Comparison of ENCODE assay signal across 9 cellular contexts in genomic region chr11:111635706-111636045, GRCh38. TPM values are rescaled to one million over a fixed set of nuclear protein-coding genes. Genes with fewer than 3 reads are reported as not detected.
A peak's percentile ranks its signal among the peaks of the same experiment; 100 is the strongest.
DNase-seq lines count a peak whose midpoint lies in the region; ATAC-seq and TF ChIP-seq lines count a peak whose summit lies in the region.
"Had no signal": no experiment of that assay in that cellular context is flagged by ENCODE, and none has a peak within 500 bp of the region (broad histone marks: within the 10 kb centered on the region; RNA-seq: fewer than 3 reads in every experiment).

No MANE protein-coding gene starts in this region.

- H4K91ac ChIP-seq in neuronal stem cell (ENCODE audit: low read depth, low read length, poor library complexity): no peak overlapping the region

- no peak overlapping the region for H4K8ac ChIP-seq in neuronal stem cell (ENCODE audit: low read depth, low read length)

- no peak overlapping the region for H3K23ac ChIP-seq in neuronal stem cell (ENCODE audit: low read depth, low read length, poor library complexity)

- POLR2A ChIA-PET in activated CD8-positive, alpha-beta T cell treated with anti-CD3 and anti-CD28 coated beads, Interleukin-2, amount 10 ng/mL, durations not matched to agents 7 days and 5 days (lab: Charles Lee): no interaction called here

- H3K27ac ChIP-seq in gastroesophageal sphincter (peak overlapping the region; percentile 65 to 81 (median 76)), neuronal stem cell (replicated peaks; ENCODE audit: low read length) (no peak overlapping the region)

- TF ChIP-seq EP300 in gastroesophageal sphincter (IDR thresholded peaks at IDR 0.05): no peak

- DNase-seq in EL (peak; percentile 56), SHP77 treated with DMSO at 0.1 percent for 48 hours (lab: John Stamatoyannopoulos, UW) (peak; percentile 26), putamen (ENCODE audit: low spot score) (peak; percentile 77), neuronal stem cell (ENCODE audit: low spot score) (no peak)
- DNase-seq in activated CD8-positive, alpha-beta T cell treated with anti-CD3 and anti-CD28 coated beads, Interleukin-2, amount 10 ng/mL, durations not matched to agents 7 days and 5 days: no peak
- DNase-seq in stimulated activated naive CD4-positive, alpha-beta T cell (lab: John Stamatoyannopoulos, UW): no peak
- DNase-seq: activated T-cell treated with anti-CD3 and anti-CD28 coated beads, Interleukin-2, amount 50 U/mL, for 48 hours had no signal

- WGBS in gastroesophageal sphincter (ENCODE audit: low coverage in 1 of 2), 2 donors: 8 to 25% methylated on average over 1 of the region's 1 CpG
- WGBS in neuronal stem cell (ENCODE audit: extremely low coverage in 2 of 2, insufficient read length in 2 of 2, insufficient replicate concordance in 1 of 2), 2 donors: no CpG with 5 or more reads among the region's 1 CpG

- no peak for TF ChIP-seq POLR2A in gastroesophageal sphincter (IDR thresholded peaks at IDR 0.05)

- H3K9me3 ChIP-seq in gastroesophageal sphincter: no peaks in the 10 kb centered on the region
- H3K9me3 ChIP-seq in neuronal stem cell (replicated peaks in 1 of 2; ENCODE audit: control insufficient read depth in 2 of 2, insufficient read depth in 1 of 2, low read depth in 1 of 2, low read length in 2 of 2): peaks cover 0 to 2% of the 10 kb centered on the region in 2 donors

- ATAC-seq in gastroesophageal sphincter (peak; percentile 74), GM18907 (IDR thresholded peaks at IDR 0.05; ENCODE audit: unreplicated experiment) (no peak)
- ATAC-seq in activated CD8-positive, alpha-beta T cell treated with anti-CD3 and anti-CD28 coated beads, Interleukin-2, amount 10 ng/mL, durations not matched to agents 7 days and 5 days: no peak

- no peak overlapping the region for H3K27ac Mint-ChIP-seq in activated CD8-positive, alpha-beta T cell treated with anti-CD3 and anti-CD28 coated beads, Interleukin-2, amount 10 ng/mL, durations not matched to agents 7 days and 5 days

- no peaks in the 10 kb centered on the region for H3K27me3 ChIP-seq in gastroesophageal sphincter
- H3K27me3 ChIP-seq in neuronal stem cell (ENCODE audit: control insufficient read depth in 3 of 3, insufficient read depth in 3 of 3, low read depth in 1 of 3, low read length in 3 of 3): no peaks in the 10 kb centered on the region

- H2BK12ac ChIP-seq in neuronal stem cell (ENCODE audit: low read length): no peak overlapping the region

- no peak overlapping the region for H2AK5ac ChIP-seq in neuronal stem cell (ENCODE audit: low read depth, low read length)

- no peak overlapping the region for H2BK15ac ChIP-seq in neuronal stem cell (ENCODE audit: low read length)

- H3K27me3 Mint-ChIP-seq in activated CD8-positive, alpha-beta T cell treated with anti-CD3 and anti-CD28 coated beads, Interleukin-2, amount 10 ng/mL, durations not matched to agents 7 days and 5 days (ENCODE audit: low read depth): no peaks in the 10 kb centered on the region

- TF ChIP-seq CTCF in gastroesophageal sphincter (IDR thresholded peaks at IDR 0.05): no peak

- H3K14ac ChIP-seq in neuronal stem cell (ENCODE audit: low read length): no peak overlapping the region

- no peak overlapping the region for H3K4me3 Mint-ChIP-seq in activated CD8-positive, alpha-beta T cell treated with anti-CD3 and anti-CD28 coated beads, Interleukin-2, amount 10 ng/mL, durations not matched to agents 7 days and 5 days

- H2BK5ac ChIP-seq in neuronal stem cell (ENCODE audit: low read length): no peak overlapping the region

- H3K4me1 Mint-ChIP-seq in activated CD8-positive, alpha-beta T cell treated with anti-CD3 and anti-CD28 coated beads, Interleukin-2, amount 10 ng/mL, durations not matched to agents 7 days and 5 days (ENCODE audit: low read depth): peaks cover 40% of the 10 kb centered on the region

- H3K4ac ChIP-seq in neuronal stem cell (ENCODE audit: low read length): no peak overlapping the region

- H3K4me3 ChIP-seq in gastroesophageal sphincter: no peak overlapping the region
- H3K4me3 ChIP-seq in neuronal stem cell (ENCODE audit: low read length in 2 of 2): no peak overlapping the region

- H3K9me3 Mint-ChIP-seq in activated CD8-positive, alpha-beta T cell treated with anti-CD3 and anti-CD28 coated beads, Interleukin-2, amount 10 ng/mL, durations not matched to agents 7 days and 5 days (ENCODE audit: insufficient read depth): no peaks in the 10 kb centered on the region

- no peaks in the 10 kb centered on the region for H3K79me1 ChIP-seq in neuronal stem cell (ENCODE audit: low read depth, low read length)

- no peak overlapping the region for H3K9ac ChIP-seq in neuronal stem cell (ENCODE audit: low read depth, low read length, poor library complexity)

- no peak overlapping the region for H3K4me2 ChIP-seq in neuronal stem cell (ENCODE audit: insufficient read depth, low read length, poor library complexity, severe bottlenecking)

- peaks cover 23% of the 10 kb centered on the region for H3K36me3 Mint-ChIP-seq in activated CD8-positive, alpha-beta T cell treated with anti-CD3 and anti-CD28 coated beads, Interleukin-2, amount 10 ng/mL, durations not matched to agents 7 days and 5 days (ENCODE audit: low read depth)

- peaks cover 17 to 61% (median 22%) of the 10 kb centered on the region in 3 donors for H3K4me1 ChIP-seq in gastroesophageal sphincter
- H3K4me1 ChIP-seq in neuronal stem cell (ENCODE audit: control insufficient read depth in 2 of 2, insufficient read depth in 1 of 2, low read depth in 1 of 2, low read length in 2 of 2): peaks cover 2 to 33% of the 10 kb centered on the region in 2 donors

- H2AFZ ChIP-seq in neuronal stem cell (ENCODE audit: low read length): no peak overlapping the region

- H3K36me3 ChIP-seq in gastroesophageal sphincter: no peaks in the 10 kb centered on the region
- H3K36me3 ChIP-seq in neuronal stem cell (replicated peaks in 1 of 2; ENCODE audit: control insufficient read depth in 2 of 2, insufficient read depth in 2 of 2, low read length in 2 of 2): peaks cover 0 to 9% of the 10 kb centered on the region in 2 donors

- H2BK120ac ChIP-seq in neuronal stem cell (ENCODE audit: low read depth, low read length): no peak overlapping the region

- no peak overlapping the region for H3K18ac ChIP-seq in neuronal stem cell (ENCODE audit: low read length)

- CTCF ChIA-PET in activated CD8-positive, alpha-beta T cell treated with anti-CD3 and anti-CD28 coated beads, Interleukin-2, amount 10 ng/mL, durations not matched to agents 7 days and 5 days (lab: Charles Lee): interaction anchor here (1.5 kb wide), 1 partner anchor 31 kb away, joined by 5 read pairs; no protein-coding TSS in a partner anchor

RNA-seq across cellular contexts. Expression of gene SIK2, which starts 33.4 kb away (rescaled TPM):
- total RNA-seq in gastroesophageal sphincter: 10 to 100 TPM; 16.2 to 27.6 (median 20.9) TPM
- polyA plus RNA-seq in neuronal stem cell (2013, experiment 1 of 2): 7.0 TPM
- polyA plus RNA-seq in neuronal stem cell (2013, experiment 2 of 2): 7.2 TPM
- 10 to 100 TPM in 1 of 2 experiments, 1 to 10 TPM in 1; 8.9 to 10.2 TPM for total RNA-seq in activated CD8-positive, alpha-beta T cell treated with anti-CD3 and anti-CD28 coated beads, Interleukin-2, amount 10 ng/mL, durations not matched to agents 7 days and 5 days

Comparison
In these comparisons a context has a peak if more than half of its experiments do, and no peak if none do; other contexts are left out.
1. DNase-seq: peak in EL (single experiment), SHP77 treated with DMSO at 0.1 percent for 48 hours (single experiment) and putamen (single experiment); none in neuronal stem cell (single experiment), activated CD8-positive, alpha-beta T cell treated with anti-CD3 and anti-CD28 coated beads, Interleukin-2, amount 10 ng/mL, durations not matched to agents 7 days and 5 days (single experiment) and stimulated activated naive CD4-positive, alpha-beta T cell (0 of 6).